ENCODE assay signal across 2 cellular contexts in the genomic region with DNA sequence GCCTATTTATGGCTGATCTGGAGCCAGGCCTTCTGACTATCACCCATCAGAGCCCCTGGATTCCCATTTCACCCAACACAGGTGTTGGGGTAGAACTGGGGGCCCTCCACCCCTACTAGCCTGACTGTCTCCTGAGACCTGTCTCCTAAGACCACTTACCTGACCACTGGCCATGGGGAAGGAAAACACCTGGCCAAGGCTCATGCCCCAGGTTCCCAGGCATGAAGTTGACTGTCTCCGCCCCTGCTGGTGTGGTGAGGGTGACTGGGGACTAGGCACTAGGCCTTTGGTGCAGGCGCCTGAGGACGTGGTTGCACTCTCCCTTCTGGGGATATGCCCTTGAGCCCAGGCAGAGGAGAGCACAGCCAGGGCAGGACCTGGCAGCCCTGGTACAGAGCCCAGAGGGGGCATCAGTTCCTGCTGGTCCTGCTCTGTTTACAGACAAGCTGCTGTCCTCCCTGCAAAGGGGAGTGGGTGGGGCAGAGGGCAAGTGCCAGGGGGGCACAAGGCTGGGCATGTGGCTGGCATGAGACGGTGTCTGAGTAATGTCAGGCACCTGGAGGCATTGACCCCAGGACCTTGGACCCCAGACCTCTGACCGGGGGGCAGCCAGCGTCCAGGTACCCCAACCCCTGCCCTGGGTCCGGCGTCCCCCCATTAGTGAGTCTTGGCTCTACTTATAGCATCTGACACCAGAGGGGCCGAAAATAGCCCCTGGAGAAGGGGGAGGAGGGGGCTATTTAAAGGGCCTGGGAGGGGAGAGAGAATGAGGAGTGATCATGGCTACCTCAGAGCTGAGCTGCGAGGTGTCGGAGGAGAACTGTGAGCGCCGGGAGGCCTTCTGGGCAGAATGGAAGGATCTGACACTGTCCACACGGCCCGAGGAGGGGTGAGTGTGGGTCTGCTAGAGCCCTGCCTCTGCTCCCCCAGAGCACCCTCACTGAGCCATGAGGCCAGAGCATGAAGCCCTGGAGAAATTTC.
TF ChIP-seq lines count a peak whose summit lies in the region.

A gene with protein sequence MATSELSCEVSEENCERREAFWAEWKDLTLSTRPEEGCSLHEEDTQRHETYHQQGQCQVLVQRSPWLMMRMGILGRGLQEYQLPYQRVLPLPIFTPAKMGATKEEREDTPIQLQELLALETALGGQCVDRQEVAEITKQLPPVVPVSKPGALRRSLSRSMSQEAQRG (plus strand): TSS at position 769 of the 981 bp plus-strand sequence. CDS start 11 bp downstream, at position 780.

TF ChIP-seq in A549, 52 proteins besides CTCF, POLR2A, EP300 and RAD21:
- TF ChIP-seq, protein P1, sequence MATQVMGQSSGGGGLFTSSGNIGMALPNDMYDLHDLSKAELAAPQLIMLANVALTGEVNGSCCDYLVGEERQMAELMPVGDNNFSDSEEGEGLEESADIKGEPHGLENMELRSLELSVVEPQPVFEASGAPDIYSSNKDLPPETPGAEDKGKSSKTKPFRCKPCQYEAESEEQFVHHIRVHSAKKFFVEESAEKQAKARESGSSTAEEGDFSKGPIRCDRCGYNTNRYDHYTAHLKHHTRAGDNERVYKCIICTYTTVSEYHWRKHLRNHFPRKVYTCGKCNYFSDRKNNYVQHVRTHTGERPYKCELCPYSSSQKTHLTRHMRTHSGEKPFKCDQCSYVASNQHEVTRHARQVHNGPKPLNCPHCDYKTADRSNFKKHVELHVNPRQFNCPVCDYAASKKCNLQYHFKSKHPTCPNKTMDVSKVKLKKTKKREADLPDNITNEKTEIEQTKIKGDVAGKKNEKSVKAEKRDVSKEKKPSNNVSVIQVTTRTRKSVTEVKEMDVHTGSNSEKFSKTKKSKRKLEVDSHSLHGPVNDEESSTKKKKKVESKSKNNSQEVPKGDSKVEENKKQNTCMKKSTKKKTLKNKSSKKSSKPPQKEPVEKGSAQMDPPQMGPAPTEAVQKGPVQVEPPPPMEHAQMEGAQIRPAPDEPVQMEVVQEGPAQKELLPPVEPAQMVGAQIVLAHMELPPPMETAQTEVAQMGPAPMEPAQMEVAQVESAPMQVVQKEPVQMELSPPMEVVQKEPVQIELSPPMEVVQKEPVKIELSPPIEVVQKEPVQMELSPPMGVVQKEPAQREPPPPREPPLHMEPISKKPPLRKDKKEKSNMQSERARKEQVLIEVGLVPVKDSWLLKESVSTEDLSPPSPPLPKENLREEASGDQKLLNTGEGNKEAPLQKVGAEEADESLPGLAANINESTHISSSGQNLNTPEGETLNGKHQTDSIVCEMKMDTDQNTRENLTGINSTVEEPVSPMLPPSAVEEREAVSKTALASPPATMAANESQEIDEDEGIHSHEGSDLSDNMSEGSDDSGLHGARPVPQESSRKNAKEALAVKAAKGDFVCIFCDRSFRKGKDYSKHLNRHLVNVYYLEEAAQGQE (IDR thresholded peaks at IDR 0.05), result no peak
- no peak for TF ChIP-seq USF2 (IDR thresholded peaks at IDR 0.05)

TF ChIP-seq in HCT116, 20 proteins besides CTCF, POLR2A, EP300 and RAD21:
- TF ChIP-seq CBX3 (IDR thresholded peaks at IDR 0.05; ENCODE audit: low read depth) (no peak), CEBPB (IDR thresholded peaks at IDR 0.05; ENCODE audit: low read depth) (no peak), JUND (IDR thresholded peaks at IDR 0.05) (no peak), ZNF274 (IDR thresholded peaks at IDR 0.05; ENCODE audit: low read depth, low read length) (no peak), TCF7L2 (IDR thresholded peaks at IDR 0.05; ENCODE audit: borderline replicate concordance, extremely low read depth, insufficient read depth, insufficient read length) (no peak), POLR2AphosphoS5 (IDR thresholded peaks at IDR 0.05; ENCODE audit: low read depth, low read length) (no peak), EGR1 (IDR thresholded peaks at IDR 0.05; ENCODE audit: low read depth) (no peak), ATF3 (IDR thresholded peaks at IDR 0.05) (no peak), SIN3A (IDR thresholded peaks at IDR 0.05; ENCODE audit: low read depth) (no peak), YY1 (IDR thresholded peaks at IDR 0.05; ENCODE audit: extremely low read depth, insufficient replicate concordance, low read depth, low read length) (no peak), EZH2phosphoT487 (IDR thresholded peaks at IDR 0.05; ENCODE audit: borderline replicate concordance) (no peak), SP1 (IDR thresholded peaks at IDR 0.05; ENCODE audit: low read depth) (no peak), ZFX (IDR thresholded peaks at IDR 0.05) (no peak), FOSL1 (IDR thresholded peaks at IDR 0.05; ENCODE audit: low read depth) (no peak), SRF (IDR thresholded peaks at IDR 0.05; ENCODE audit: low read depth) (no peak), ELF1 (IDR thresholded peaks at IDR 0.05; ENCODE audit: borderline replicate concordance, low read depth) (no peak)
- TF ChIP-seq, protein P2, sequence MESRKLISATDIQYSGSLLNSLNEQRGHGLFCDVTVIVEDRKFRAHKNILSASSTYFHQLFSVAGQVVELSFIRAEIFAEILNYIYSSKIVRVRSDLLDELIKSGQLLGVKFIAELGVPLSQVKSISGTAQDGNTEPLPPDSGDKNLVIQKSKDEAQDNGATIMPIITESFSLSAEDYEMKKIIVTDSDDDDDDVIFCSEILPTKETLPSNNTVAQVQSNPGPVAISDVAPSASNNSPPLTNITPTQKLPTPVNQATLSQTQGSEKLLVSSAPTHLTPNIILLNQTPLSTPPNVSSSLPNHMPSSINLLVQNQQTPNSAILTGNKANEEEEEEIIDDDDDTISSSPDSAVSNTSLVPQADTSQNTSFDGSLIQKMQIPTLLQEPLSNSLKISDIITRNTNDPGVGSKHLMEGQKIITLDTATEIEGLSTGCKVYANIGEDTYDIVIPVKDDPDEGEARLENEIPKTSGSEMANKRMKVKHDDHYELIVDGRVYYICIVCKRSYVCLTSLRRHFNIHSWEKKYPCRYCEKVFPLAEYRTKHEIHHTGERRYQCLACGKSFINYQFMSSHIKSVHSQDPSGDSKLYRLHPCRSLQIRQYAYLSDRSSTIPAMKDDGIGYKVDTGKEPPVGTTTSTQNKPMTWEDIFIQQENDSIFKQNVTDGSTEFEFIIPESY (IDR thresholded peaks at IDR 0.05; ENCODE audit: extremely low read depth, insufficient replicate concordance, low read length), result no peak
- TF ChIP-seq, protein P1 (IDR thresholded peaks at IDR 0.05; ENCODE audit: low read depth), result no peak
